In the genomic region with DNA sequence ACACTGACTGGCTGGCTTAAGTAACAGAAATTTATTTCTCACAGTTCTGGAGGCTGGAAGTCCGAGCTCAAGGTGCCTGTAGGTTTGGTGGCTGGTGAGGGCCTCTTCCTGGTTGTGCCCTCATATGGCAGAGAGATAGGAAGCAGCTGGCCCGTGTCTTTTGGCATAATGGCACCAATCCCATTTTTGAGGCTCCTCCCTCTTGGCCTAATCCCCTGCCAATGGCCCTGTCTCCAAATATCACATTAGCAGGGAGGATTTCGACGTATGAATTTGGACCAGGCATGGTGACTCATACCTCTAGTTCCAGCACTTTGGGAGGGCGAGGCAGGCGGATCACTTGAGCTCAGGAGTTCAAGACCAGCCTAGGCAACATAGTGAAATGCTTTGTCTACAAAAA, we compare ENCODE assay signal across 1 cellular context.
TF ChIP-seq lines count a peak whose summit lies in the region.

No MANE protein-coding gene starts in this region.

TF ChIP-seq in IMR-90, 13 proteins besides CTCF, POLR2A, EP300 and RAD21:
- TF ChIP-seq, protein P1, sequence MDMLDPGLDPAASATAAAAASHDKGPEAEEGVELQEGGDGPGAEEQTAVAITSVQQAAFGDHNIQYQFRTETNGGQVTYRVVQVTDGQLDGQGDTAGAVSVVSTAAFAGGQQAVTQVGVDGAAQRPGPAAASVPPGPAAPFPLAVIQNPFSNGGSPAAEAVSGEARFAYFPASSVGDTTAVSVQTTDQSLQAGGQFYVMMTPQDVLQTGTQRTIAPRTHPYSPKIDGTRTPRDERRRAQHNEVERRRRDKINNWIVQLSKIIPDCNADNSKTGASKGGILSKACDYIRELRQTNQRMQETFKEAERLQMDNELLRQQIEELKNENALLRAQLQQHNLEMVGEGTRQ (IDR thresholded peaks at IDR 0.05; ENCODE audit: low read depth, low read length): no peak
- TF ChIP-seq CEBPB (IDR thresholded peaks at IDR 0.05; ENCODE audit: low read depth, low read length) (no peak), NFE2L2 (IDR thresholded peaks at IDR 0.05; ENCODE audit: low read depth, low read length) (no peak), FOS (IDR thresholded peaks at IDR 0.05; ENCODE audit: low read depth, low read length) (no peak), MXI1 (IDR thresholded peaks at IDR 0.05; ENCODE audit: borderline replicate concordance, low read depth, low read length) (no peak), SMC3 (IDR thresholded peaks at IDR 0.05; ENCODE audit: low read depth, low read length) (no peak), RFX5 (IDR thresholded peaks at IDR 0.05; ENCODE audit: low read depth, low read length) (no peak), MAFK (IDR thresholded peaks at IDR 0.05; ENCODE audit: low read depth, low read length) (no peak), MAZ (IDR thresholded peaks at IDR 0.05; ENCODE audit: borderline replicate concordance, low read depth, low read length) (no peak), CHD1 (IDR thresholded peaks at IDR 0.05; ENCODE audit: low read depth, low read length) (no peak)
- TF ChIP-seq, protein P2, sequence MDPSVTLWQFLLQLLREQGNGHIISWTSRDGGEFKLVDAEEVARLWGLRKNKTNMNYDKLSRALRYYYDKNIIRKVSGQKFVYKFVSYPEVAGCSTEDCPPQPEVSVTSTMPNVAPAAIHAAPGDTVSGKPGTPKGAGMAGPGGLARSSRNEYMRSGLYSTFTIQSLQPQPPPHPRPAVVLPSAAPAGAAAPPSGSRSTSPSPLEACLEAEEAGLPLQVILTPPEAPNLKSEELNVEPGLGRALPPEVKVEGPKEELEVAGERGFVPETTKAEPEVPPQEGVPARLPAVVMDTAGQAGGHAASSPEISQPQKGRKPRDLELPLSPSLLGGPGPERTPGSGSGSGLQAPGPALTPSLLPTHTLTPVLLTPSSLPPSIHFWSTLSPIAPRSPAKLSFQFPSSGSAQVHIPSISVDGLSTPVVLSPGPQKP (IDR thresholded peaks at IDR 0.05; ENCODE audit: borderline replicate concordance, low read depth, low read length): no peak
